Comparison of ENCODE assay signal across 23 cellular contexts in the genomic region with DNA sequence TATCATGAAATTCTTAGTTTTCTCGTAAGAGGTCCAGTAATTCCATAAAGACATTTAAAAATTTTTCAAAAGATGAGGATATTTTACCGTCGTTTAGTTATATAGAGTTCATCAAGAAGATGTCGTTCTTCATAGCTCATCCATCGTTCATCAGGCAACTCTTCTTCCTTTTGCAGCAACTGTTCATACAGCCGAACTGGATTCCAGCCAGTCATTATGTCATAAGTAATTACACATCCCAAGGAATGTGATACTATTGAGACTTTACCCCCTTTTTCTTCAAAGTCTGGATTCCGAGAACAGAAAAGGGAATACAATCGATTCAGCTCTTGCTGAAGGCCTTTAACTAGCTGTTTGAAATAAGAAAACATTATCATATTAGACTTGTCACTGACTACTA.
DNase-seq lines count a peak whose midpoint lies in the region; TF ChIP-seq lines count a peak whose summit lies in the region.
"Had no signal": no experiment of that assay in that cellular context is flagged by ENCODE, and none has a peak within 500 bp of the region (broad histone marks: within the 10 kb centered on the region; RNA-seq: fewer than 3 reads in every experiment).

No MANE protein-coding gene starts in this region.

- H3K27ac ChIP-seq in AG04450 (ENCODE audit: low read depth, low read length), result no peak overlapping the region
- H3K27ac ChIP-seq: BLaER1, esophagus squamous epithelium, hepatocyte, VCaP had no signal

- CTCF ChIA-PET in AG04450 (lab: Charles Lee), result interaction anchor here (1.4 kb wide), 1 partner anchor 8 kb away, joined by 7 read pairs; no protein-coding TSS in a partner anchor

- no peak overlapping the region for H3K4me3 ChIP-seq in AG04450 (ENCODE audit: low read depth, low read length)
- no peak overlapping the region for H3K4me3 ChIP-seq in epithelial cell of esophagus (ENCODE audit: low read length)
- H3K4me3 ChIP-seq: BLaER1, esophagus squamous epithelium, hepatocyte, lung had no signal

- POLR2A ChIA-PET in AG04450 (lab: Yijun Ruan, JAX), result no interaction called here

- no peaks in the 10 kb centered on the region for H3K27me3 ChIP-seq in AG04450 (ENCODE audit: control insufficient read depth, insufficient read depth, low read length)
- H3K27me3 ChIP-seq: BLaER1, esophagus squamous epithelium, hepatocyte had no signal

- TF ChIP-seq CTCF in AG04450 (IDR thresholded peaks at IDR 0.05; ENCODE audit: low read depth, low read length), result no peak
- no peak for TF ChIP-seq CTCF in epithelial cell of esophagus (IDR thresholded peaks at IDR 0.05; ENCODE audit: insufficient read depth, low read depth, low read length, missing control alignments)
- TF ChIP-seq CTCF in GM10266 (IDR thresholded peaks at IDR 0.05; ENCODE audit: control insufficient read depth, insufficient read depth, low read depth, missing control alignments), result no peak

- no peaks in the 10 kb centered on the region for H3K9me3 ChIP-seq in AG04450 (ENCODE audit: control insufficient read depth, insufficient read depth, low read length)
- H3K9me3 ChIP-seq: BLaER1, Caco-2, esophagus squamous epithelium had no signal

- DNase-seq in AG04450 (ENCODE audit: low read depth, low spot score) (peak; percentile 8), RPMI7951 (ENCODE audit: low read depth) (peak; percentile 2), epithelial cell of esophagus (ENCODE audit: low read depth) (peak; percentile 17), kidney tubule cell (ENCODE audit: low spot score) (peak; percentile 45), GM10266 (ENCODE audit: extremely low spot score) (no peak), cortex of kidney (lab: John Stamatoyannopoulos, UW) (no peak), T-helper 1 cell (no peak)
- DNase-seq in activated CD4-positive, alpha-beta T cell treated with anti-CD3 and anti-CD28 coated beads, Interleukin-2, amount 50 U/mL, for 4 hours, result no peak
- DNase-seq: activated CD8-positive, alpha-beta T cell treated with anti-CD3 and anti-CD28 coated beads for 36 hours; activated naive CD4-positive, alpha-beta T cell; Caco-2; effector memory CD4-positive, alpha-beta T cell; esophagus squamous epithelium; islet precursor cell; KG1; NCI-H1694 treated with DMSO at 0.1 percent for 48 hours; NCI-H2227 treated with DMSO at 0.1 percent for 48 hours; right cardiac atrium; SHP77 treated with DMSO at 0.1 percent for 48 hours had no signal

Comparison
In these comparisons a context has a peak if more than half of its experiments do, and no peak if none do; other contexts are left out.
1. DNase-seq: peak in AG04450 (single experiment), RPMI7951 (single experiment), epithelial cell of esophagus (single experiment) and kidney tubule cell (single experiment); none in GM10266 (single experiment), cortex of kidney (single experiment), T-helper 1 cell (0 of 5) and activated CD4-positive, alpha-beta T cell treated with anti-CD3 and anti-CD28 coated beads, Interleukin-2, amount 50 U/mL, for 4 hours (0 of 2).